ENCODE assay signal across 13 cellular contexts in the genomic region with DNA sequence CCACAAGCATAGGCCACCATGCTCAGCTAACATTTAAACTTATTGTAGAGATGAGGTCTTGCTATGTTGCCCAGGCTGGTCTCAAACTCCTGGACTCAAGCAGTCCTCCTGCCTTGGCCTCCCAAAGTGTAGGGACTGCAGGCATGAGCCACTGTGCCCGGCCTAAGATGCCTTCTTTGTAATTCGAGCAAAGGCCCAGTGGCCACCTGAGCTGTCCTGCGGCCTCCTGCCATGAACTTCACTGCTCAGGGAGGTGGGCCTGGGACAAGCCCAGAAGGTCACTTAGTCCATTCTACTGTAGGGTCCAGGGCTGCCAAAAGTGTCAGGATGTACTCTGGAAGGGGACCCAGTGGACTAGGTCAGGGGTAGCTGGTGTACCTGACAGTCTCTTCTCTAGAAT. TPM values are rescaled to one million over a fixed set of nuclear protein-coding genes. Genes with fewer than 3 reads are reported as not detected.
"Had no signal": no experiment of that assay in that cellular context is flagged by ENCODE, and none has a peak within 500 bp of the region (broad histone marks: within the 10 kb centered on the region; RNA-seq: fewer than 3 reads in every experiment).

No MANE protein-coding gene starts in this region.

- H3K27ac ChIP-seq: colonic mucosa, hepatocyte, neural progenitor cell, parathyroid adenoma, prostate gland, stomach, thoracic aorta, transverse colon had no signal

- H3K27ac Mint-ChIP-seq: mesothelial cell of epicardium, natural killer cell had no signal

- H3K4me1 Mint-ChIP-seq: natural killer cell had no signal

- H3K9ac ChIP-seq: neural progenitor cell, parathyroid adenoma had no signal

- H3K4me1 ChIP-seq: colonic mucosa, parathyroid adenoma, prostate gland had no signal

- H3K27me3 ChIP-seq: colonic mucosa, dorsolateral prefrontal cortex, hepatocyte, neural progenitor cell, stomach, transverse colon had no signal

- H3K9me3 Mint-ChIP-seq: mesothelial cell of epicardium, natural killer cell, neural progenitor cell had no signal

- H3K4me3 Mint-ChIP-seq: mesothelial cell of epicardium, natural killer cell, neural progenitor cell had no signal

- H3K4me3 ChIP-seq: colonic mucosa, hepatocyte, neural progenitor cell, prostate gland, stomach, thoracic aorta, transverse colon had no signal

- H3K36me3 ChIP-seq: colonic mucosa, neural progenitor cell, prostate gland, stomach, thoracic aorta, transverse colon had no signal

- H3K9me3 ChIP-seq: colonic mucosa, prostate gland, stomach, thoracic aorta, transverse colon had no signal

- H3K4me2 ChIP-seq: hepatocyte, neural progenitor cell had no signal

- H2AFZ ChIP-seq: hepatocyte, parathyroid adenoma had no signal

- H3K79me2 ChIP-seq: hepatocyte, parathyroid adenoma had no signal

- H3K36me3 Mint-ChIP-seq: mesothelial cell of epicardium, natural killer cell had no signal

RNA-seq across cellular contexts. Expression of a gene that starts 47.8 kb away (rescaled TPM):
- total RNA-seq: kidney epithelial cell, myocyte had no signal
